ENCODE assay signal across 20 cellular contexts in genomic region chr7:29167721-29168120, GRCh38. TPM values are rescaled to one million over a fixed set of nuclear protein-coding genes. Genes with fewer than 3 reads are reported as not detected.
DNase-seq lines count a peak whose midpoint lies in the region; ATAC-seq and TF ChIP-seq lines count a peak whose summit lies in the region.
"Had no signal": no experiment of that assay in that cellular context is flagged by ENCODE, and none has a peak within 500 bp of the region (broad histone marks: within the 10 kb centered on the region; RNA-seq: fewer than 3 reads in every experiment).

No MANE protein-coding gene starts in this region.

- no peak for TF ChIP-seq RAD21 in SK-N-SH (IDR thresholded peaks at IDR 0.05; ENCODE audit: low read length)

- no peak overlapping the region for H3K27ac Mint-ChIP-seq in activated CD4-positive, alpha-beta T cell treated with anti-CD3 and anti-CD28 coated beads, Interleukin-2, amount 10 ng/mL, durations not matched to agents 24 days and 14 days
- no peak overlapping the region for H3K27ac Mint-ChIP-seq in activated CD4-positive, alpha-beta T cell treated with anti-CD3 and anti-CD28 coated beads for 36 hours
- H3K27ac Mint-ChIP-seq: B cell; CD4-positive, alpha-beta T cell; CD8-positive, alpha-beta T cell had no signal

- no peaks in the 10 kb centered on the region for H3F3A ChIP-seq in SK-N-SH (replicated peaks; ENCODE audit: insufficient read depth)

- no peak overlapping the region for H2AFZ ChIP-seq in SK-N-SH (ENCODE audit: low read depth)

- no peaks in the 10 kb centered on the region for H3K36me3 ChIP-seq in SK-N-SH (replicated peaks in 1 of 2; ENCODE audit: control insufficient read depth in 1 of 2, insufficient read depth in 2 of 2, low read length in 1 of 2)
- H3K36me3 ChIP-seq: BLaER1 treated with 17β-estradiol and CSF1 and Interleukin-3, amounts not matched to agents 10 nM and 100 nM had no signal

- 67% methylated on average over 1 of the region's 1 CpG for WGBS in SK-N-SH (ENCODE audit: low lambda C conversion rate)

- H3K4me3 Mint-ChIP-seq in activated CD4-positive, alpha-beta T cell treated with anti-CD3 and anti-CD28 coated beads, Interleukin-2, amount 10 ng/mL, durations not matched to agents 24 days and 14 days = no peak overlapping the region
- H3K4me3 Mint-ChIP-seq in activated CD4-positive, alpha-beta T cell treated with anti-CD3 and anti-CD28 coated beads for 36 hours = no peak overlapping the region
- H3K4me3 Mint-ChIP-seq: B cell; CD4-positive, alpha-beta T cell; CD8-positive, alpha-beta T cell had no signal

- H3K9ac ChIP-seq in SK-N-SH = no peak overlapping the region
- H3K9ac ChIP-seq: BLaER1 treated with 17β-estradiol and CSF1 and Interleukin-3, amounts not matched to agents 10 nM and 100 nM had no signal

- ATAC-seq in activated CD4-positive, alpha-beta T cell treated with anti-CD3 and anti-CD28 coated beads for 36 hours = no peak
- ATAC-seq in HG02852 (IDR thresholded peaks at IDR 0.05; ENCODE audit: unreplicated experiment) = no peak
- ATAC-seq: A549; CD8-positive, alpha-beta T cell had no signal

- H3K36me3 Mint-ChIP-seq in activated CD4-positive, alpha-beta T cell treated with anti-CD3 and anti-CD28 coated beads, Interleukin-2, amount 10 ng/mL, durations not matched to agents 24 days and 14 days (ENCODE audit: low read depth) = no peaks in the 10 kb centered on the region
- H3K36me3 Mint-ChIP-seq in activated CD4-positive, alpha-beta T cell treated with anti-CD3 and anti-CD28 coated beads for 36 hours (ENCODE audit: low read depth) = no peaks in the 10 kb centered on the region
- H3K36me3 Mint-ChIP-seq: CD8-positive, alpha-beta T cell had no signal

- H3K4me3 ChIP-seq in SK-N-SH (ENCODE audit: low read depth in 2 of 2, low read length in 1 of 2) = no peak overlapping the region
- H3K4me3 ChIP-seq: A549; BLaER1 treated with 17β-estradiol and CSF1 and Interleukin-3, amounts not matched to agents 10 nM and 100 nM had no signal

- no peaks in the 10 kb centered on the region for H3K4me1 Mint-ChIP-seq in activated CD4-positive, alpha-beta T cell treated with anti-CD3 and anti-CD28 coated beads, Interleukin-2, amount 10 ng/mL, durations not matched to agents 24 days and 14 days
- H3K4me1 Mint-ChIP-seq in activated CD4-positive, alpha-beta T cell treated with anti-CD3 and anti-CD28 coated beads for 36 hours = no peaks in the 10 kb centered on the region
- H3K4me1 Mint-ChIP-seq: B cell had no signal

- no peak overlapping the region for H3K4me2 ChIP-seq in SK-N-SH
- H3K4me2 ChIP-seq: A549; BLaER1 treated with 17β-estradiol and CSF1 and Interleukin-3, amounts not matched to agents 10 nM and 100 nM had no signal

- no peaks in the 10 kb centered on the region for H3K9me3 ChIP-seq in SK-N-SH

- H3K79me2 ChIP-seq in SK-N-SH (ENCODE audit: insufficient read depth) = no peaks in the 10 kb centered on the region

- intact Hi-C loops in activated CD4-positive, alpha-beta T cell treated with anti-CD3 and anti-CD28 coated beads, Interleukin-2, amount 10 ng/mL, durations not matched to agents 24 days and 14 days (cut with micrococcal nuclease) = no loop called here
- intact Hi-C loops in activated CD4-positive, alpha-beta T cell treated with anti-CD3 and anti-CD28 coated beads for 36 hours (cut with DNase I, micrococcal nuclease) = no loop called here

- CTCF ChIA-PET in activated CD4-positive, alpha-beta T cell treated with anti-CD3 and anti-CD28 coated beads for 36 hours (lab: Charles Lee) = interaction anchor here (1.2 kb wide), 1 partner anchor 22 kb away, joined by 3 read pairs; no protein-coding TSS in a partner anchor
- CTCF ChIA-PET in SK-N-SH (lab: Yijun Ruan, JAX) = interaction anchor here (1.5 to 19.3 kb wide), 3 partner anchors 12 to 178 kb away, joined by 4 to 189 read pairs (median 5); no protein-coding TSS in a partner anchor

- POLR2A ChIA-PET in activated CD4-positive, alpha-beta T cell treated with anti-CD3 and anti-CD28 coated beads for 36 hours (lab: Charles Lee) = no interaction called here
- POLR2A ChIA-PET in SK-N-SH (lab: Yijun Ruan, JAX) = no interaction called here

- H3K27me3 ChIP-seq in SK-N-SH (ENCODE audit: insufficient read depth) = no peaks in the 10 kb centered on the region
- H3K27me3 ChIP-seq: BLaER1 treated with 17β-estradiol and CSF1 and Interleukin-3, amounts not matched to agents 10 nM and 100 nM had no signal

- TF ChIP-seq CTCF in SK-N-SH (IDR thresholded peaks at IDR 0.05) = no peak

- no peaks in the 10 kb centered on the region for H4K20me1 ChIP-seq in SK-N-SH (ENCODE audit: insufficient read depth)
- H4K20me1 ChIP-seq: BLaER1 treated with 17β-estradiol and CSF1 and Interleukin-3, amounts not matched to agents 10 nM and 100 nM had no signal

- TF ChIP-seq EP300 in SK-N-SH (IDR thresholded peaks at IDR 0.05; ENCODE audit: borderline replicate concordance in 1 of 2, low read depth in 1 of 2, low read length in 1 of 2) = no peak

- H3K27ac ChIP-seq in SK-N-SH (ENCODE audit: low read depth in 2 of 2, low read length in 1 of 2) = no peak overlapping the region
- H3K27ac ChIP-seq: 22Rv1; A549; BLaER1 treated with 17β-estradiol and CSF1 and Interleukin-3, amounts not matched to agents 10 nM and 100 nM; C4-2B had no signal

- 0 out of 2 replicates have a peak, but pooled peaks cover 4% of the 10 kb centered on the region for H3K9me2 ChIP-seq in SK-N-SH

- no peaks in the 10 kb centered on the region for H3K4me1 ChIP-seq in SK-N-SH (ENCODE audit: control insufficient read depth in 1 of 2, insufficient read depth in 2 of 2, low read depth in 1 of 2, low read length in 1 of 2)
- H3K4me1 ChIP-seq: A549; BLaER1 treated with 17β-estradiol and CSF1 and Interleukin-3, amounts not matched to agents 10 nM and 100 nM had no signal

- H3K27me3 Mint-ChIP-seq in activated CD4-positive, alpha-beta T cell treated with anti-CD3 and anti-CD28 coated beads, Interleukin-2, amount 10 ng/mL, durations not matched to agents 24 days and 14 days = peaks cover 5% of the 10 kb centered on the region
- H3K27me3 Mint-ChIP-seq in activated CD4-positive, alpha-beta T cell treated with anti-CD3 and anti-CD28 coated beads for 36 hours = peaks cover 6% of the 10 kb centered on the region

- peak; percentile 5 for DNase-seq in activated CD4-positive, alpha-beta T cell treated with anti-CD3 and anti-CD28 coated beads, Interleukin-2, amount 10 ng/mL, durations not matched to agents 24 days and 14 days
- no peak for DNase-seq in activated CD4-positive, alpha-beta T cell treated with anti-CD3 and anti-CD28 coated beads for 36 hours
- peak; percentile 70 for DNase-seq in kidney tubule cell (ENCODE audit: low spot score)
- DNase-seq in renal cortical epithelial cell (ENCODE audit: low read depth) = peak; percentile 81
- no peak for DNase-seq in hypothalamus (lab: John Stamatoyannopoulos, UW)
- no peak for DNase-seq in SK-N-SH
- DNase-seq: AML-193; Caco-2; Calu3; CD4-positive, alpha-beta T cell; CD8-positive, alpha-beta T cell; DMS79 treated with DMSO at 0.1 percent for 48 hours; GF-D8 had no signal

- H3K9me3 Mint-ChIP-seq in activated CD4-positive, alpha-beta T cell treated with anti-CD3 and anti-CD28 coated beads, Interleukin-2, amount 10 ng/mL, durations not matched to agents 24 days and 14 days = peaks cover 8% of the 10 kb centered on the region
- peaks cover 6% of the 10 kb centered on the region for H3K9me3 Mint-ChIP-seq in activated CD4-positive, alpha-beta T cell treated with anti-CD3 and anti-CD28 coated beads for 36 hours (ENCODE audit: low read depth)

TF ChIP-seq in SK-N-SH, 30 proteins besides CTCF, POLR2A, EP300 and RAD21 (continues in another document):
- TF ChIP-seq REST (IDR thresholded peaks at IDR 0.05; ENCODE audit: low read depth, low read length) = no peak

RNA-seq across cellular contexts. Expression of gene CPVL, which starts 21.4 kb away (rescaled TPM):
- total RNA-seq in activated CD4-positive, alpha-beta T cell treated with anti-CD3 and anti-CD28 coated beads, Interleukin-2, amount 10 ng/mL, durations not matched to agents 24 days and 14 days = not detected in 2 replicates
- total RNA-seq in activated CD4-positive, alpha-beta T cell treated with anti-CD3 and anti-CD28 coated beads for 36 hours = not detected
- 18.2 and 23.2 TPM in 2 replicates for total RNA-seq in renal cortical epithelial cell
- polyA plus RNA-seq in SK-N-SH (2012; rRNA removed) = 0.16 TPM in 1 of 2 replicates, not detected in the other
- polyA plus RNA-seq in SK-N-SH (2012; cell fraction: cytosol; rRNA removed) = 0.21 and 0.26 TPM in 2 replicates
- polyA plus RNA-seq in SK-N-SH (2012; cell fraction: nucleus; rRNA removed) = 0.08 TPM in 1 of 2 replicates, not detected in the other
- total RNA-seq: B cell had no signal
- polyA plus RNA-seq: BJ had no signal

RNA-seq across cellular contexts. Expression of gene CHN2, which starts 26.9 kb away (rescaled TPM):
- total RNA-seq in activated CD4-positive, alpha-beta T cell treated with anti-CD3 and anti-CD28 coated beads, Interleukin-2, amount 10 ng/mL, durations not matched to agents 24 days and 14 days = 0.33 TPM in 1 of 2 replicates, not detected in the other
- total RNA-seq in activated CD4-positive, alpha-beta T cell treated with anti-CD3 and anti-CD28 coated beads for 36 hours = under 1 TPM; 0.25 to 0.39 TPM
- 3.5 TPM in 2 replicates for total RNA-seq in renal cortical epithelial cell
- 0.02 TPM in 1 of 2 replicates, not detected in the other for polyA plus RNA-seq in SK-N-SH (2012; rRNA removed)
- polyA plus RNA-seq in SK-N-SH (2012; cell fraction: cytosol; rRNA removed) = 0.13 and 0.14 TPM in 2 replicates
- polyA plus RNA-seq in SK-N-SH (2012; cell fraction: nucleus; rRNA removed) = 0.13 TPM in 1 of 2 replicates, not detected in the other
- polyA plus RNA-seq: BJ had no signal

Comparison
In these comparisons a context has a peak if more than half of its experiments do, and no peak if none do; other contexts are left out.
1. DNase-seq: peak in activated CD4-positive, alpha-beta T cell treated with anti-CD3 and anti-CD28 coated beads, Interleukin-2, amount 10 ng/mL, durations not matched to agents 24 days and 14 days (single experiment), kidney tubule cell (single experiment) and renal cortical epithelial cell (single experiment); none in activated CD4-positive, alpha-beta T cell treated with anti-CD3 and anti-CD28 coated beads for 36 hours (single experiment), hypothalamus (0 of 51) and SK-N-SH (single experiment).
2. RNA of gene CPVL, which starts 21.4 kb away (total RNA-seq): 18.2 to 23.2 TPM in renal cortical epithelial cell; not detected in activated CD4-positive, alpha-beta T cell treated with anti-CD3 and anti-CD28 coated beads for 36 hours and not detected in activated CD4-positive, alpha-beta T cell treated with anti-CD3 and anti-CD28 coated beads, Interleukin-2, amount 10 ng/mL, durations not matched to agents 24 days and 14 days; every median in the first group is over 10 times any median in the second.